ENCODE assay signal across 21 cellular contexts in the genomic region with DNA sequence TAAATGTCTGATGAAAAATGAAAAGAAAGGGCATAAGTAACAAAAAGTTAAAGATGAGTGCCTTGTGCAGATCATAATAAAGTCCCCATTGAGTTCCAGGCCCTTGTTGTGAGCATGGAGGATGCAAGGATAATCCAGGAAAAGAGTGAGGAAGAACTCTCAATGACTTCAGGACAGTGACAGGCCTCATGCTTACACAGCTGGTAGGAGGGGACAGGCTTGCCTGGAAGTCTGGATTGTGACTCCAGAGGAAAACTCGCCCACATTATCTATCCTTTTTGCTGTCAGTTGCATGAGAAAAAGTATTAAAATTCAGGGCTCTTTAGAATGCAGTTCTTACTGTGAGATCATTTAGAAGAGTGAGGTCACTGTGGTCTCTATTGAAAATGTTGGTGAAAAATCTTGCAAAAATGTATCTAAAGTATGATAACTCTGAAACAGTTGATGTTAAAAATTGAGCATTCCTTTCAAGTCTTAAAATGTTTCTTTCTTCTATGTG. TPM values are rescaled to one million over a fixed set of nuclear protein-coding genes. Genes with fewer than 3 reads are reported as not detected.
DNase-seq lines count a peak whose midpoint lies in the region; ATAC-seq and TF ChIP-seq lines count a peak whose summit lies in the region.
"Had no signal": no experiment of that assay in that cellular context is flagged by ENCODE, and none has a peak within 500 bp of the region (broad histone marks: within the 10 kb centered on the region; RNA-seq: fewer than 3 reads in every experiment).

No MANE protein-coding gene starts in this region.

- BruUV-seq in MCF 10A (replicated peaks; lab: Mats Ljungman, UMichigan), result no TSS peak

- ATAC-seq in HG03045 (IDR thresholded peaks at IDR 0.05; ENCODE audit: unreplicated experiment), result no peak
- ATAC-seq: HCT116, Panc1 had no signal

- no peaks in the 10 kb centered on the region for H3K36me3 Mint-ChIP-seq in MCF 10A (ENCODE audit: insufficient read depth, unreplicated experiment)
- no peaks in the 10 kb centered on the region for H3K36me3 Mint-ChIP-seq in nephron (ENCODE audit: low read depth)
- H3K36me3 Mint-ChIP-seq: CD14-positive monocyte had no signal

- no peak for TF ChIP-seq CTCF in breast epithelium (IDR thresholded peaks at IDR 0.05)
- TF ChIP-seq CTCF in MCF 10A (IDR thresholded peaks at IDR 0.05; ENCODE audit: unreplicated experiment), result no peak
- no peak for TF ChIP-seq CTCF in nephron (IDR thresholded peaks at IDR 0.05; ENCODE audit: unreplicated experiment in 3 of 3)
- no peak for TF ChIP-seq CTCF in testis (IDR thresholded peaks at IDR 0.05)

- POLR2A ChIA-PET in MCF 10A (lab: Yijun Ruan, JAX), result interaction anchor here (0.7 kb wide), 1 partner anchor 82 kb away, joined by 3 read pairs; no protein-coding TSS in a partner anchor

- DNase-seq in breast epithelium (ENCODE audit: low spot score in 2 of 2), result no peak
- no peak for DNase-seq in MCF 10A (ENCODE audit: unreplicated experiment)
- DNase-seq in testis, result peak; percentile 43
- no peak for DNase-seq in RPMI8226
- DNase-seq in posterior vena cava (ENCODE audit: low spot score), result no peak
- DNase-seq: DMS53; EL; GF-D8; MM.1S; NCI-H1048; NCI-H1417 treated with DMSO at 0.1 percent for 48 hours; NCI-H187; NK-92 treated with Interleukin-12 subunit alpha and Interleukin-12 subunit beta, amount 100 ng/mL, for 24 hours; SJCRH30 had no signal

- H3K9me3 ChIP-seq in breast epithelium (no peaks in the 10 kb centered on the region), testis (no peaks in the 10 kb centered on the region)
- H3K9me3 ChIP-seq: SJCRH30 had no signal

- H3K9me3 Mint-ChIP-seq in MCF 10A (ENCODE audit: unreplicated experiment), result no peaks in the 10 kb centered on the region
- no peaks in the 10 kb centered on the region for H3K9me3 Mint-ChIP-seq in nephron
- H3K9me3 Mint-ChIP-seq: CD14-positive monocyte had no signal

- intact Hi-C loops in breast epithelium (cut with DNase I; ENCODE audit: low total_unique reads) (no loop called here), MCF 10A (cut with micrococcal nuclease) (loop anchor here (5.0 kb wide), 1 partner anchor 912 kb away; no protein-coding TSS in a partner anchor), testis (cut with DNase I; ENCODE audit: low total_unique reads) (no loop called here), posterior vena cava (cut with DNase I) (loop anchor here in 1 of 2 donors (10.0 kb wide), 1 partner anchor 255 kb away; no protein-coding TSS in a partner anchor)

- WGBS in testis, 2 donors, result 50 to 61% methylated on average over 1 of the region's 1 CpG

- H3K27ac ChIP-seq in breast epithelium (peak overlapping the region; percentile 22 to 44), cingulate gyrus (ENCODE audit: low read depth, low read length) (peak overlapping the region; percentile 41), testis (peak overlapping the region in 1 of 2 donors; percentile 55)
- H3K27ac ChIP-seq: SJCRH30 had no signal

- H3K27me3 ChIP-seq in breast epithelium (no peaks in the 10 kb centered on the region), testis (no peaks in the 10 kb centered on the region)

- H3K4me1 ChIP-seq in breast epithelium, result no peaks in the 10 kb centered on the region
- H3K4me1 ChIP-seq in testis, result peaks cover 6% of the 10 kb centered on the region
- H3K4me1 ChIP-seq: SJCRH30 had no signal

- CTCF ChIA-PET in MCF 10A (lab: Yijun Ruan, JAX), result interaction anchor here (0.9 to 6.7 kb wide), 8 partner anchors 12 to 560 kb away, joined by 3 to 65 read pairs (median 6); no protein-coding TSS in a partner anchor

- H3K27ac Mint-ChIP-seq in MCF 10A (ENCODE audit: low read depth, unreplicated experiment) (no peak overlapping the region), nephron (peak overlapping the region; percentile 6 to 41 (median 21))
- H3K27ac Mint-ChIP-seq: CD14-positive monocyte had no signal

- TF ChIP-seq POLR2A in breast epithelium (IDR thresholded peaks at IDR 0.05) (no peak), testis (IDR thresholded peaks at IDR 0.05) (no peak)

- H3K4me3 Mint-ChIP-seq in MCF 10A (ENCODE audit: unreplicated experiment) (no peak overlapping the region), nephron (no peak overlapping the region)
- H3K4me3 Mint-ChIP-seq: CD14-positive monocyte had no signal

- H3K36me3 ChIP-seq in breast epithelium (no peaks in the 10 kb centered on the region), testis (ENCODE audit: low read depth, missing control alignments) (no peaks in the 10 kb centered on the region)
- H3K36me3 ChIP-seq: SJCRH30 had no signal

- H3K4me1 Mint-ChIP-seq in MCF 10A (ENCODE audit: insufficient read depth, unreplicated experiment) (no peaks in the 10 kb centered on the region), nephron (peaks cover 49% of the 10 kb centered on the region)
- H3K4me1 Mint-ChIP-seq: CD14-positive monocyte had no signal

- no peaks in the 10 kb centered on the region for H3K27me3 Mint-ChIP-seq in MCF 10A (ENCODE audit: insufficient read depth, unreplicated experiment)
- no peaks in the 10 kb centered on the region for H3K27me3 Mint-ChIP-seq in nephron (ENCODE audit: low read depth)

- H3K4me3 ChIP-seq in breast epithelium (no peak overlapping the region), testis (no peak overlapping the region)
- H3K4me3 ChIP-seq: SJCRH30 had no signal

RNA-seq across cellular contexts. Expression of a gene that starts 30.4 kb away (rescaled TPM):
- total RNA-seq in breast epithelium, result 100 to 1,000 TPM in 2 of 3 donors, 10 to 100 TPM in 1; 25.9 to 134 (median 112) TPM
- total RNA-seq in MCF 10A (2022), result not detected in 2 replicates
- 1 to 10 TPM; 5.3 to 5.6 TPM for total RNA-seq in testis
- 10.8 TPM for polyA plus RNA-seq in testis (ENCODE audit: insufficient read depth, low read depth, low replicate concordance)
- total RNA-seq in posterior vena cava, result 10 to 100 TPM; 19.2 to 43.8 TPM
- total RNA-seq: LHCN-M2, SJCRH30 had no signal
- polyA plus RNA-seq: CD14-positive monocyte had no signal
